8 cellular contexts compared by ENCODE assay signal in genomic region chr10:106378251-106378650, GRCh38.
"Had no signal": no experiment of that assay in that cellular context is flagged by ENCODE, and none has a peak within 500 bp of the region (broad histone marks: within the 10 kb centered on the region; RNA-seq: fewer than 3 reads in every experiment).

No MANE protein-coding gene starts in this region.

- H3K9me3 Mint-ChIP-seq: HFFc6 had no signal

- ATAC-seq: GM23338, K562 had no signal

- H3K27ac ChIP-seq: HL-60 had no signal

- H3K4me3 Mint-ChIP-seq: GM23338, H9, HFFc6 had no signal

- H3K4me2 ChIP-seq: GM23338 had no signal

- DNase-seq: H9, HCEC 1CT, HFFc6, IMR-90, KG1 had no signal

- H3K27ac Mint-ChIP-seq: GM23338, H9, HFFc6 had no signal

- H3K4me3 ChIP-seq: GM23338, K562 had no signal
